ENCODE assay signal across 15 cellular contexts in genomic region chr1:154456631-154457030, GRCh38. TPM values are rescaled to one million over a fixed set of nuclear protein-coding genes. Genes with fewer than 3 reads are reported as not detected.
"Had no signal": no experiment of that assay in that cellular context is flagged by ENCODE, and none has a peak within 500 bp of the region (broad histone marks: within the 10 kb centered on the region; RNA-seq: fewer than 3 reads in every experiment).

No MANE protein-coding gene starts in this region.

- H3K27me3 ChIP-seq: pancreas, stomach had no signal

- H3K4me1 ChIP-seq: pancreas had no signal

- DNase-seq: activated B cell treated with CpG ODN at 0.5 μM for 24 hours; activated CD4-positive, alpha-beta T cell treated with anti-CD3 and anti-CD28 coated beads, Interleukin-2, amount 10 ng/mL, durations not matched to agents 24 days and 14 days; activated naive CD4-positive, alpha-beta T cell treated with Interleukin-2 at 50 U/mL for 16 hours; activated naive CD8-positive, alpha-beta T cell treated with anti-CD3 and anti-CD28 coated beads, Interleukin-2, amount 50 U/mL, for 24 hours; effector memory CD8-positive, alpha-beta T cell; left ventricle myocardium superior; pancreas; stimulated activated CD4-positive, alpha-beta T cell treated with anti-CD3 and anti-CD28 coated beads, Interleukin-4, amount 100 ng/mL, for 4 hours; stomach had no signal

- H3K27ac ChIP-seq: coronary artery, epithelial cell of prostate, pancreas had no signal

- H3K36me3 ChIP-seq: pancreas had no signal

- H3K9me3 ChIP-seq: pancreas, stomach had no signal

- ATAC-seq: activated naive CD8-positive, alpha-beta T cell treated with anti-CD3 and anti-CD28 coated beads, Interleukin-2, amount 50 U/mL, for 24 hours; effector memory CD8-positive, alpha-beta T cell; left ventricle myocardium superior; pancreas had no signal

- H3K4me3 ChIP-seq: coronary artery, pancreas, stomach had no signal

RNA-seq across cellular contexts. Expression of gene TDRD10, which starts 45.4 kb away (rescaled TPM):
- total RNA-seq: activated B cell treated with CpG ODN at 0.5 μM for 24 hours; activated CD4-positive, alpha-beta T cell treated with anti-CD3 and anti-CD28 coated beads, Interleukin-2, amount 10 ng/mL, durations not matched to agents 24 days and 14 days; activated T-helper 1 cell treated with anti-CD3 and anti-CD28 coated beads, Interleukin-12 subunit alpha, Interleukin-12 subunit beta, Interleukin-2, Interleukin-4 antibody, amounts not matched to agents 30 ng/mL and 10 ng/mL and 1 ng/mL, durations not matched to agents 14 hours and 24 hours and 36 hours; astrocyte; neural crest cell had no signal
- polyA plus RNA-seq: keratinocyte had no signal

RNA-seq across cellular contexts. Expression of gene SHE, which starts 45.6 kb away (rescaled TPM):
- total RNA-seq: activated CD4-positive, alpha-beta T cell treated with anti-CD3 and anti-CD28 coated beads, Interleukin-2, amount 10 ng/mL, durations not matched to agents 24 days and 14 days; activated T-helper 1 cell treated with anti-CD3 and anti-CD28 coated beads, Interleukin-12 subunit alpha, Interleukin-12 subunit beta, Interleukin-2, Interleukin-4 antibody, amounts not matched to agents 30 ng/mL and 10 ng/mL and 1 ng/mL, durations not matched to agents 14 hours and 24 hours and 36 hours; astrocyte had no signal
